ENCODE assay signal across 26 cellular contexts in the genomic region with DNA sequence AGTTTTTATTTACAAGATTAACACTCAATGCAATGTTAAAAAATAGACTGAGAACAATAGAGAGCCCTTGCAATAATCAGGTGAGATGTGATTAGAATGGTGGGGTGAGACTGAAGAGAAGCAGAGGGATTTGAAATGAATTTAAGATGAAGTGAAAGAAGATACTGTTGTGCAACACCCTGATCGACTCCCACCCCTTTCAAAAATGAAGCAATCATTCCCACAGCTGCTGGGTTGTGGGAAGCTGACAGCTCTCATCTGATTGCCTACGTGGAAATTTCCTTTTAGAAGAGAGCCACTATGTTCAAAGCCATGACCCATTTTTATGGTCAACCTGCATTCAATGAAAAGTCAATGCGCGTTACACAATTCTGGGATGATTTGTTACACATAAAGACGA.
DNase-seq lines count a peak whose midpoint lies in the region; ATAC-seq and TF ChIP-seq lines count a peak whose summit lies in the region.
"Had no signal": no experiment of that assay in that cellular context is flagged by ENCODE, and none has a peak within 500 bp of the region (broad histone marks: within the 10 kb centered on the region; RNA-seq: fewer than 3 reads in every experiment).

No MANE protein-coding gene starts in this region.

- no peaks in the 10 kb centered on the region for H3K36me3 Mint-ChIP-seq in endodermal cell (ENCODE audit: low read depth)
- no peaks in the 10 kb centered on the region for H3K36me3 Mint-ChIP-seq in osteocyte (ENCODE audit: unreplicated experiment)
- H3K36me3 Mint-ChIP-seq: CD4-positive, CD25-positive, alpha-beta regulatory T cell; mesothelial cell of epicardium had no signal

- in situ Hi-C loops in KBM-7 (cut with MboI; ENCODE audit: low pct_unique_long_range_greater_than_20kb, low sequenced_read_pairs): no loop called here

- H3K36me3 ChIP-seq in endodermal cell (ENCODE audit: control insufficient read depth, insufficient read depth, low read length): no peaks in the 10 kb centered on the region
- H3K36me3 ChIP-seq in MG63: no peaks in the 10 kb centered on the region
- no peaks in the 10 kb centered on the region for H3K36me3 ChIP-seq in gastroesophageal sphincter
- H3K36me3 ChIP-seq: adrenal gland, heart left ventricle, left lung, SJCRH30, tibial artery had no signal

- no peaks in the 10 kb centered on the region for H3K9me3 ChIP-seq in endodermal cell (ENCODE audit: control insufficient read depth, low read length)
- H3K9me3 ChIP-seq in MG63: no peaks in the 10 kb centered on the region
- no peaks in the 10 kb centered on the region for H3K9me3 ChIP-seq in gastroesophageal sphincter
- H3K9me3 ChIP-seq: adrenal gland, heart left ventricle, left lung, SJCRH30, tibial artery had no signal

- H3K4me3 Mint-ChIP-seq in endodermal cell (no peak overlapping the region), osteocyte (ENCODE audit: unreplicated experiment) (no peak overlapping the region)
- H3K4me3 Mint-ChIP-seq: CD4-positive, CD25-positive, alpha-beta regulatory T cell; mesothelial cell of epicardium; nephron; T-helper 1 cell treated with Interleukin-12 subunit alpha and Interleukin-12 subunit beta and Interleukin-4 antibody, amounts not matched to agents 30 μg/mL and 1 μg/mL, for 36 hours had no signal

- H3K27ac Mint-ChIP-seq in endodermal cell (no peak overlapping the region), osteocyte (ENCODE audit: unreplicated experiment) (peak overlapping the region; percentile 32)
- H3K27ac Mint-ChIP-seq: CD4-positive, CD25-positive, alpha-beta regulatory T cell; mesothelial cell of epicardium; nephron; T-helper 1 cell treated with Interleukin-12 subunit alpha and Interleukin-12 subunit beta and Interleukin-4 antibody, amounts not matched to agents 30 μg/mL and 1 μg/mL, for 36 hours had no signal

- TF ChIP-seq EP300 in gastroesophageal sphincter (IDR thresholded peaks at IDR 0.05): no peak

- peaks cover 6% of the 10 kb centered on the region for H3K4me1 ChIP-seq in endodermal cell (ENCODE audit: control insufficient read depth, insufficient read depth, low read length)
- no peaks in the 10 kb centered on the region for H3K4me1 ChIP-seq in gastroesophageal sphincter
- H3K4me1 ChIP-seq: adrenal gland, heart left ventricle, left lung, parathyroid adenoma, SJCRH30, tibial artery had no signal

- TF ChIP-seq CTCF in endodermal cell (conservative IDR thresholded peaks at IDR 0.05) (no peak), osteocyte (IDR thresholded peaks at IDR 0.05) (no peak), gastroesophageal sphincter (IDR thresholded peaks at IDR 0.05) (no peak)

- 71 to 100% methylated on average over 2 to 5 of the region's 5 CpGs for WGBS in endodermal cell (ENCODE audit: insufficient coverage in 1 of 2, insufficient read length in 1 of 2), 2 experiments
- 76 to 80% methylated on average over 4 to 5 of the region's 5 CpGs for WGBS in gastroesophageal sphincter (ENCODE audit: low coverage in 1 of 2), 2 donors

- no peak overlapping the region for H3K9ac ChIP-seq in endodermal cell (ENCODE audit: extremely low read depth, low read length, poor library complexity, severe bottlenecking)
- H3K9ac ChIP-seq: parathyroid adenoma had no signal

- H3K27me3 Mint-ChIP-seq in endodermal cell (ENCODE audit: insufficient read depth) (peaks cover 75% of the 10 kb centered on the region), osteocyte (ENCODE audit: unreplicated experiment) (no peaks in the 10 kb centered on the region)
- H3K27me3 Mint-ChIP-seq: CD4-positive, CD25-positive, alpha-beta regulatory T cell had no signal

- H3K4me3 ChIP-seq in endodermal cell (ENCODE audit: low read length) (no peak overlapping the region), MG63 (no peak overlapping the region), gastroesophageal sphincter (no peak overlapping the region)
- H3K4me3 ChIP-seq: adrenal gland, heart left ventricle, left lung, PC-9, SJCRH30, tibial artery had no signal

- peaks cover 95% of the 10 kb centered on the region for H3K27me3 ChIP-seq in endodermal cell (ENCODE audit: control insufficient read depth, insufficient read depth, low read length, poor library complexity, severe bottlenecking)
- no peaks in the 10 kb centered on the region for H3K27me3 ChIP-seq in MG63
- no peaks in the 10 kb centered on the region for H3K27me3 ChIP-seq in gastroesophageal sphincter
- H3K27me3 ChIP-seq: adrenal gland, heart left ventricle, left lung, SJCRH30, tibial artery had no signal

- TF ChIP-seq POLR2A in gastroesophageal sphincter (IDR thresholded peaks at IDR 0.05): no peak

- H3K4me1 Mint-ChIP-seq in endodermal cell (peaks cover 15% of the 10 kb centered on the region), osteocyte (ENCODE audit: unreplicated experiment) (peaks cover 44% of the 10 kb centered on the region)
- H3K4me1 Mint-ChIP-seq: CD4-positive, CD25-positive, alpha-beta regulatory T cell; nephron had no signal

- DNase-seq in KBM-7 (peak; percentile 2), NCI-H226 (peak; percentile 37), endodermal cell (peak; percentile 46), osteocyte (ENCODE audit: extremely low spot score, unreplicated experiment) (no peak), MG63 (no peak), NCI-H524 treated with DMSO at 0.1 percent for 48 hours (lab: John Stamatoyannopoulos, UW) (no peak)
- DNase-seq: activated gamma-delta T cell; adrenal gland; CD4-positive, CD25-positive, alpha-beta regulatory T cell; DMS53; GF-D8; heart left ventricle; left lung; NCI-H1436 treated with DMSO at 0.1 percent for 48 hours; NCI-H82; PC-9; SJCRH30; stimulated activated CD4-positive, alpha-beta T cell treated with anti-CD3 and anti-CD28 coated beads, Interleukin-1b, Interleukin-23, amount 100 ng/mL, for 48 hours; stimulated activated naive CD4-positive, alpha-beta T cell treated with Interleukin-2 at 50 U/mL for 16 hours; tibial artery had no signal

- no peak overlapping the region for H3K27ac ChIP-seq in endodermal cell (ENCODE audit: low read depth, low read length)
- H3K27ac ChIP-seq in gastroesophageal sphincter: no peak overlapping the region
- H3K27ac ChIP-seq: adrenal gland, heart left ventricle, left lung, parathyroid adenoma, PC-9, SJCRH30, tibial artery, VCaP had no signal

- no peak for ATAC-seq in gastroesophageal sphincter
- ATAC-seq: heart left ventricle, left lung had no signal

- H3K9me3 Mint-ChIP-seq in endodermal cell (no peaks in the 10 kb centered on the region), osteocyte (ENCODE audit: unreplicated experiment) (peaks cover 5% of the 10 kb centered on the region)
- H3K9me3 Mint-ChIP-seq: mesothelial cell of epicardium; nephron; T-helper 1 cell treated with Interleukin-12 subunit alpha and Interleukin-12 subunit beta and Interleukin-4 antibody, amounts not matched to agents 30 μg/mL and 1 μg/mL, for 36 hours had no signal

Comparison
In these comparisons a context has a peak if more than half of its experiments do, and no peak if none do; other contexts are left out.
1. DNase-seq: peak in KBM-7 (single experiment), NCI-H226 (single experiment) and endodermal cell (single experiment); none in osteocyte (single experiment), MG63 (single experiment) and NCI-H524 treated with DMSO at 0.1 percent for 48 hours (single experiment).